ENCODE assay signal across 15 cellular contexts in genomic region chr10:119314061-119314460, GRCh38.
DNase-seq lines count a peak whose midpoint lies in the region; ATAC-seq and TF ChIP-seq lines count a peak whose summit lies in the region.
"Had no signal": no experiment of that assay in that cellular context is flagged by ENCODE, and none has a peak within 500 bp of the region (broad histone marks: within the 10 kb centered on the region; RNA-seq: fewer than 3 reads in every experiment).

No MANE protein-coding gene starts in this region.

- H3K9me3 ChIP-seq in adrenal gland (replicated peaks in 1 of 3) (no peaks in the 10 kb centered on the region), muscle layer of duodenum (ENCODE audit: control insufficient read depth in 1 of 2, low read length in 2 of 2) (no peaks in the 10 kb centered on the region), aorta (ENCODE audit: control insufficient read depth, low read length) (no peaks in the 10 kb centered on the region)

- peaks cover 17 to 32% of the 10 kb centered on the region in 2 donors for H3K4me1 ChIP-seq in adrenal gland (replicated peaks in 1 of 2)
- H3K4me1 ChIP-seq in muscle layer of duodenum (ENCODE audit: control insufficient read depth in 1 of 2, insufficient read depth in 2 of 2, low read length in 2 of 2), result peaks cover 22 to 43% of the 10 kb centered on the region in 2 donors
- H3K4me1 ChIP-seq in aorta (ENCODE audit: control insufficient read depth in 1 of 2, insufficient read depth in 2 of 2, low read length in 2 of 2), result peaks cover 3 to 6% of the 10 kb centered on the region in 2 donors

- intact Hi-C loops in Right ventricle myocardium inferior (cut with DNase I), result no loop called here
- intact Hi-C loops in Right ventricle myocardium superior (cut with DNase I), result no loop called here
- intact Hi-C loops in adrenal gland (cut with DNase I), result no loop called here
- intact Hi-C loops in aorta (cut with DNase I), result loop anchor here in 1 of 2 donors (10.0 kb wide), 1 partner anchor 59 kb away; no protein-coding TSS in a partner anchor

- H3K4me3 Mint-ChIP-seq in type B pancreatic cell, result no peak overlapping the region

- peak; percentile 11 for ATAC-seq in Right ventricle myocardium inferior
- no peak for ATAC-seq in Right ventricle myocardium superior (ENCODE audit: poor library complexity)
- ATAC-seq in aorta (ENCODE audit: low FRiP score), result peak; percentile 8
- no peak for ATAC-seq in HG03378 (IDR thresholded peaks at IDR 0.05; ENCODE audit: unreplicated experiment)
- ATAC-seq: esophagus mucosa, left colon had no signal

- DNase-seq in Right ventricle myocardium inferior (ENCODE audit: missing footprints), result no peak
- DNase-seq in Right ventricle myocardium superior, result no peak
- DNase-seq in adrenal gland, result no peak
- DNase-seq in aorta, result no peak
- no peak for DNase-seq in NCI-H748 (lab: John Stamatoyannopoulos, UW; ENCODE audit: unreplicated experiment)
- DNase-seq in type B pancreatic cell (ENCODE audit: extremely low spot score, unreplicated experiment), result no peak
- DNase-seq: cortex of kidney, GM23248, left colon, NCI-H1048 had no signal

- TF ChIP-seq POLR2A in adrenal gland (IDR thresholded peaks at IDR 0.05), result no peak

- no peak overlapping the region for H3K27ac Mint-ChIP-seq in type B pancreatic cell

- no peaks in the 10 kb centered on the region for H3K27me3 Mint-ChIP-seq in type B pancreatic cell

- no peaks in the 10 kb centered on the region for H3K27me3 ChIP-seq in adrenal gland
- no peaks in the 10 kb centered on the region for H3K27me3 ChIP-seq in muscle layer of duodenum (ENCODE audit: low read depth, low read length)
- no peaks in the 10 kb centered on the region for H3K27me3 ChIP-seq in aorta (ENCODE audit: control insufficient read depth in 1 of 2, insufficient read depth in 2 of 2, low read length in 1 of 2)

- H3K4me3 ChIP-seq in adrenal gland (no peak overlapping the region), muscle layer of duodenum (ENCODE audit: low read depth in 1 of 2, low read length in 2 of 2) (no peak overlapping the region), aorta (ENCODE audit: low read length in 2 of 2) (no peak overlapping the region)
- H3K4me3 ChIP-seq: GM23248, SK-N-MC had no signal

- peaks cover 11% of the 10 kb centered on the region for H3K9me3 Mint-ChIP-seq in type B pancreatic cell

- H3K27ac ChIP-seq in adrenal gland (peak overlapping the region in 3 of 5 donors; percentile 76 to 95 (median 92)), muscle layer of duodenum (ENCODE audit: low read length) (peak overlapping the region; percentile 52), aorta (ENCODE audit: low read depth in 1 of 2, low read length in 2 of 2) (peak overlapping the region; percentile 47 to 89)
- H3K27ac ChIP-seq: SK-N-MC, VCaP had no signal

- no peak for TF ChIP-seq CTCF in adrenal gland (IDR thresholded peaks at IDR 0.05)
- TF ChIP-seq CTCF in type B pancreatic cell (conservative IDR thresholded peaks at IDR 0.05), result no peak

- peaks cover 52% of the 10 kb centered on the region for H3K4me1 Mint-ChIP-seq in type B pancreatic cell (ENCODE audit: unreplicated experiment)

- H3K36me3 ChIP-seq in adrenal gland (replicated peaks in 1 of 2), result no peaks in the 10 kb centered on the region
- peaks cover 0 to 3% of the 10 kb centered on the region in 2 donors for H3K36me3 ChIP-seq in muscle layer of duodenum (ENCODE audit: control insufficient read depth in 1 of 2, insufficient read depth in 2 of 2, low read length in 2 of 2)
- H3K36me3 ChIP-seq in aorta (ENCODE audit: control insufficient read depth in 1 of 2, insufficient read depth in 2 of 2, low read length in 1 of 2), result no peaks in the 10 kb centered on the region

- H3K36me3 Mint-ChIP-seq in type B pancreatic cell, result no peaks in the 10 kb centered on the region

- 82 to 93% (median 83%) methylated on average over 5 to 11 of the region's 11 CpGs; no CpG with 5 or more reads in 1 of the 4 donors for WGBS in adrenal gland, 4 donors
- WGBS in aorta, 2 donors, result 21 to 27% methylated on average over 11 of the region's 11 CpGs

Comparison
In these comparisons a context has a peak if more than half of its experiments do, and no peak if none do; other contexts are left out.
1. ATAC-seq: peak in Right ventricle myocardium inferior (single experiment) and aorta (single experiment); none in Right ventricle myocardium superior (single experiment) and HG03378 (single experiment).
2. Peak in every context shown above with its lines, with median percentiles within 50 percentile points of each other: H3K27ac ChIP-seq.